In genomic region chr21:32624726-32625125, GRCh38 we compare ENCODE assay signal across 11 cellular contexts. TPM values are rescaled to one million over a fixed set of nuclear protein-coding genes. Genes with fewer than 3 reads are reported as not detected.
DNase-seq lines count a peak whose midpoint lies in the region; ATAC-seq and TF ChIP-seq lines count a peak whose summit lies in the region.
"Had no signal": no experiment of that assay in that cellular context is flagged by ENCODE, and none has a peak within 500 bp of the region (broad histone marks: within the 10 kb centered on the region; RNA-seq: fewer than 3 reads in every experiment).

No MANE protein-coding gene starts in this region.

- POLR2A ChIA-PET in IMR-90 (lab: Charles Lee; ENCODE audit: unreplicated experiment): no interaction called here

- no peak overlapping the region for H4K8ac ChIP-seq in IMR-90 (ENCODE audit: low read depth in 2 of 2, low read length in 2 of 2)

- H3K14ac ChIP-seq in IMR-90 (replicated peaks; ENCODE audit: low read depth, low read length): no peak overlapping the region

- ATAC-seq in GM18508 (IDR thresholded peaks at IDR 0.05; ENCODE audit: insufficient read depth, unreplicated experiment): peak; percentile 72
- ATAC-seq in IMR-90 (ENCODE audit: low read depth): no peak
- ATAC-seq: HepG2 had no signal

- H3K9me3 ChIP-seq in GM23248 (ENCODE audit: low read depth) (no peaks in the 10 kb centered on the region), IMR-90 (ENCODE audit: control insufficient read depth, insufficient read depth, low read length) (peaks cover 9% of the 10 kb centered on the region)

- no peak overlapping the region for H3K27ac ChIP-seq in GM23248
- H3K27ac ChIP-seq in IMR-90 (ENCODE audit: insufficient read depth, low read length): no peak overlapping the region

- H2AFZ ChIP-seq in GM23248 (no peak overlapping the region), IMR-90 (replicated peaks; ENCODE audit: low read length, poor library complexity) (no peak overlapping the region)

- no peak for TF ChIP-seq CTCF in IMR-90 (conservative IDR thresholded peaks at IDR 0.05; ENCODE audit: low read depth, low read length)
- no peak for TF ChIP-seq CTCF in epithelial cell of esophagus (IDR thresholded peaks at IDR 0.05; ENCODE audit: insufficient read depth, low read depth, low read length, missing control alignments)

- H3K9ac ChIP-seq in GM23248: no peak overlapping the region
- no peak overlapping the region for H3K9ac ChIP-seq in IMR-90 (ENCODE audit: low read depth, low read length)

- no peaks in the 10 kb centered on the region for H3K9me1 ChIP-seq in IMR-90 (ENCODE audit: insufficient read depth, low read length)

- intact Hi-C loops in IMR-90 (cut with micrococcal nuclease): no loop called here

- no peak overlapping the region for H2BK5ac ChIP-seq in IMR-90 (ENCODE audit: low read depth, low read length, poor library complexity, severe bottlenecking)

- H3K36me3 ChIP-seq in GM23248 (ENCODE audit: low read depth) (no peaks in the 10 kb centered on the region), IMR-90 (ENCODE audit: control insufficient read depth, insufficient read depth, low read length) (no peaks in the 10 kb centered on the region)

- no peak overlapping the region for H2BK20ac ChIP-seq in IMR-90 (ENCODE audit: low read depth, low read length)

- H3K4me1 ChIP-seq in GM23248 (ENCODE audit: insufficient read depth): peaks cover 6% of the 10 kb centered on the region
- peaks cover 5% of the 10 kb centered on the region; the same call in 1 of the 2 replicates for H3K4me1 ChIP-seq in IMR-90 (ENCODE audit: control insufficient read depth, insufficient read depth, low read length)

- H4K91ac ChIP-seq in IMR-90 (ENCODE audit: insufficient read depth, low read depth, low read length): no peak overlapping the region

- TF ChIP-seq RAD21 in IMR-90 (IDR thresholded peaks at IDR 0.05; ENCODE audit: low read length): no peak

- no peak overlapping the region for H3K23ac ChIP-seq in IMR-90 (ENCODE audit: low read depth, low read length)

- H3K4me2 ChIP-seq in GM23248 (ENCODE audit: unreplicated experiment) (no peak overlapping the region), IMR-90 (ENCODE audit: low read depth, low read length) (no peak overlapping the region)

- no TSS peak for BruUV-seq in IMR-90 (replicated peaks; lab: Mats Ljungman, UMichigan)

- H3K18ac ChIP-seq in IMR-90 (ENCODE audit: low read depth, low read length): peak overlapping the region; percentile 59; the same call in 1 of the 2 replicates

- H3K4me3 ChIP-seq in GM23248 (no peak overlapping the region), IMR-90 (ENCODE audit: insufficient read depth, low read depth, low read length) (no peak overlapping the region), epithelial cell of esophagus (ENCODE audit: low read length) (no peak overlapping the region)

- H2BK120ac ChIP-seq in IMR-90 (ENCODE audit: low read depth, low read length): no peak overlapping the region

- no peak overlapping the region for H3K56ac ChIP-seq in IMR-90 (ENCODE audit: extremely low read depth, insufficient read depth, low read length)

- peaks cover 11% of the 10 kb centered on the region for H3F3A ChIP-seq in GM23248 (ENCODE audit: insufficient read depth)

- CTCF ChIA-PET in IMR-90 (lab: Yijun Ruan, JAX): interaction anchor here (0.6 kb wide), 1 partner anchor 18 kb away, joined by 3 read pairs; no protein-coding TSS in a partner anchor

- H4K5ac ChIP-seq in IMR-90 (ENCODE audit: low read depth, low read length): peak overlapping the region; percentile 63; the same call in 1 of the 2 replicates

- no peaks in the 10 kb centered on the region for H4K20me1 ChIP-seq in GM23248 (ENCODE audit: insufficient read depth)
- H4K20me1 ChIP-seq in IMR-90 (ENCODE audit: insufficient read depth, low read length): no peaks in the 10 kb centered on the region

- no peaks in the 10 kb centered on the region for H3K9me2 ChIP-seq in GM23248 (ENCODE audit: insufficient read depth)

- no peak overlapping the region for H2BK15ac ChIP-seq in IMR-90 (ENCODE audit: low read depth, low read length)

- H3K79me2 ChIP-seq in GM23248 (ENCODE audit: insufficient read depth): no peaks in the 10 kb centered on the region

- WGBS in GM23248 (ENCODE audit: low coverage in 1 of 2, low lambda C conversion rate in 2 of 2, missing lambda C conversion rate in 2 of 2), 2 experiments: 20 to 22% methylated on average over 2 of the region's 2 CpGs
- WGBS in IMR-90 (ENCODE audit: extremely low coverage in 2 of 2, insufficient read length in 1 of 2), 2 experiments: no CpG with 5 or more reads among the region's 2 CpGs

- TF ChIP-seq POLR2A in IMR-90 (IDR thresholded peaks at IDR 0.05; ENCODE audit: low read depth, low read length): no peak

- H3K27me3 ChIP-seq in GM23248 (replicated peaks; ENCODE audit: insufficient read depth) (no peaks in the 10 kb centered on the region), IMR-90 (ENCODE audit: control insufficient read depth, insufficient read depth, low read length) (peaks cover 6% of the 10 kb centered on the region; the same call in 1 of the 2 replicates)

- in situ Hi-C loops in GM23248 (cut with MboI): no loop called here
- in situ Hi-C loops in IMR-90 (cut with MboI; ENCODE audit: low sequenced_read_pairs): no loop called here

- dilution Hi-C loops in IMR-90 (cut with HindIII; ENCODE audit: low sequenced_read_pairs, unreplicated experiment): no loop called here

- H3K4ac ChIP-seq in IMR-90 (ENCODE audit: low read depth, low read length): no peak overlapping the region

- H2AK9ac ChIP-seq in IMR-90 (replicated peaks; ENCODE audit: low read depth, low read length, poor library complexity): no peak overlapping the region

- peak; percentile 51 for DNase-seq in GM23248
- peak; percentile 6 for DNase-seq in IMR-90
- peak; percentile 72 for DNase-seq in epithelial cell of esophagus (ENCODE audit: low read depth)
- DNase-seq in NCI-H1105 treated with DMSO at 0.1 percent for 48 hours (lab: John Stamatoyannopoulos, UW): no peak
- no peak for DNase-seq in DMS114 treated with DMSO at 0.1 percent for 48 hours (lab: John Stamatoyannopoulos, UW; ENCODE audit: unreplicated experiment)
- no peak for DNase-seq in NCI-H2227 (lab: John Stamatoyannopoulos, UW; ENCODE audit: unreplicated experiment)
- DNase-seq in AML-193 (lab: John Stamatoyannopoulos, UW): no peak
- DNase-seq: GDM1 had no signal

- no peak overlapping the region for H2AK5ac ChIP-seq in IMR-90 (ENCODE audit: low read depth, low read length)

- no peaks in the 10 kb centered on the region for H3K79me1 ChIP-seq in IMR-90 (ENCODE audit: low read depth in 1 of 2, low read length in 2 of 2)

TF ChIP-seq in IMR-90, 13 proteins besides CTCF, POLR2A, EP300 and RAD21:
- TF ChIP-seq CEBPB (IDR thresholded peaks at IDR 0.05; ENCODE audit: low read depth, low read length) (0 out of 2 replicates have a peak, but pooled peaks have one; percentile 25), MXI1 (IDR thresholded peaks at IDR 0.05; ENCODE audit: borderline replicate concordance, low read depth, low read length) (no peak)

RNA-seq across cellular contexts. Expression of gene CFAP298, which starts 12.5 kb away (rescaled TPM):
- 20.5 and 26.8 TPM in 2 replicates for total RNA-seq in GM23248 (2014; rRNA removed; shearing (Covaris generic))
- polyA plus RNA-seq in GM23248 (2016; fragmentation: Nextera tagmentation; extraction: Ambion mirVana) (53.9 and 56.0 TPM in 2 replicates), IMR-90 (2012; rRNA removed) (25.7 and 28.1 TPM in 2 replicates)
- 8.1 and 16.1 TPM in 2 replicates for total RNA-seq in IMR-90 (2012; rRNA removed)
- 18.2 and 22.3 TPM in 2 replicates for polyA plus RNA-seq in IMR-90 (2012; cell fraction: cytosol; rRNA removed)
- polyA plus RNA-seq in IMR-90 (2012; cell fraction: nucleus; rRNA removed; ENCODE audit: low replicate concordance): 17.4 and 29.5 TPM in 2 replicates

RNA-seq across cellular contexts. Expression of gene TCP10L, which starts 39.4 kb away (rescaled TPM):
- total RNA-seq in GM23248 (2014; rRNA removed; shearing (Covaris generic)): 0.97 TPM in 1 of 2 replicates, not detected in the other
- not detected in 2 replicates for polyA plus RNA-seq in GM23248 (2016; fragmentation: Nextera tagmentation; extraction: Ambion mirVana)
- total RNA-seq in IMR-90 (2012; rRNA removed): not detected in 2 replicates
- polyA plus RNA-seq in IMR-90 (2012; rRNA removed): 0.09 TPM in 1 of 2 replicates, not detected in the other
- not detected in 2 replicates for polyA plus RNA-seq in IMR-90 (2012; cell fraction: cytosol; rRNA removed)
- 0.03 and 0.09 TPM in 2 replicates for polyA plus RNA-seq in IMR-90 (2012; cell fraction: nucleus; rRNA removed; ENCODE audit: low replicate concordance)
- total RNA-seq: subcutaneous adipose tissue had no signal

Comparison
In these comparisons a context has a peak if more than half of its experiments do, and no peak if none do; other contexts are left out.
1. DNase-seq: peak in GM23248 (single experiment), IMR-90 (single experiment) and epithelial cell of esophagus (single experiment); none in NCI-H1105 treated with DMSO at 0.1 percent for 48 hours (single experiment), DMS114 treated with DMSO at 0.1 percent for 48 hours (single experiment), NCI-H2227 (single experiment) and AML-193 (0 of 2).